In genomic region chr22:28772633-28773460, GRCh38 we compare ENCODE assay signal across 1 cellular context.
TF ChIP-seq lines count a peak whose summit lies in the region.

A gene with protein sequence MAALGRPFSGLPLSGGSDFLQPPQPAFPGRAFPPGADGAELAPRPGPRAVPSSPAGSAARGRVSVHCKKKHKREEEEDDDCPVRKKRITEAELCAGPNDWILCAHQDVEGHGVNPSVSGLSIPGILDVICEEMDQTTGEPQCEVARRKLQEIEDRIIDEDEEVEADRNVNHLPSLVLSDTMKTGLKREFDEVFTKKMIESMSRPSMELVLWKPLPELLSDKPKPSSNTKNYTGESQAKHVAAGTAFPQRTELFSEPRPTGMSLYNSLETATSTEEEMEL (plus strand): TSS chr22:28772695. CDS start chr22:28772850, 155 bp downstream.

TF ChIP-seq in HepG2, 621 proteins besides CTCF, POLR2A, EP300 and RAD21 (continued from another document and continues in another):
- TF ChIP-seq ZXDC (CRISPR knock-in tag; IDR thresholded peaks at IDR 0.05): no peak
- TF ChIP-seq, protein P1, sequence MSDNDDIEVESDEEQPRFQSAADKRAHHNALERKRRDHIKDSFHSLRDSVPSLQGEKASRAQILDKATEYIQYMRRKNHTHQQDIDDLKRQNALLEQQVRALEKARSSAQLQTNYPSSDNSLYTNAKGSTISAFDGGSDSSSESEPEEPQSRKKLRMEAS (IDR thresholded peaks at IDR 0.05): peak; percentile 96
- TF ChIP-seq ZNF737 (CRISPR knock-in tag; IDR thresholded peaks at IDR 0.05; ENCODE audit: borderline replicate concordance): no peak
- TF ChIP-seq SATB2 (CRISPR knock-in tag; IDR thresholded peaks at IDR 0.05): no peak
- TF ChIP-seq ZNF354B (CRISPR knock-in tag; IDR thresholded peaks at IDR 0.05): no peak
- no peak for TF ChIP-seq ZNF20 (CRISPR knock-in tag; IDR thresholded peaks at IDR 0.05)
- TF ChIP-seq ZNF775 (CRISPR knock-in tag; IDR thresholded peaks at IDR 0.05; ENCODE audit: borderline replicate concordance): no peak
- no peak; the same call in 1 of the 2 replicates for TF ChIP-seq ZNF724P (CRISPR knock-in tag; IDR thresholded peaks at IDR 0.05; ENCODE audit: borderline replicate concordance)
- no peak for TF ChIP-seq RBM22 (optimal IDR thresholded peaks at IDR 0.05; ENCODE audit: low read length)
- no peak for TF ChIP-seq ZSCAN29 (CRISPR knock-in tag; conservative IDR thresholded peaks at IDR 0.05)
- TF ChIP-seq, protein P2, sequence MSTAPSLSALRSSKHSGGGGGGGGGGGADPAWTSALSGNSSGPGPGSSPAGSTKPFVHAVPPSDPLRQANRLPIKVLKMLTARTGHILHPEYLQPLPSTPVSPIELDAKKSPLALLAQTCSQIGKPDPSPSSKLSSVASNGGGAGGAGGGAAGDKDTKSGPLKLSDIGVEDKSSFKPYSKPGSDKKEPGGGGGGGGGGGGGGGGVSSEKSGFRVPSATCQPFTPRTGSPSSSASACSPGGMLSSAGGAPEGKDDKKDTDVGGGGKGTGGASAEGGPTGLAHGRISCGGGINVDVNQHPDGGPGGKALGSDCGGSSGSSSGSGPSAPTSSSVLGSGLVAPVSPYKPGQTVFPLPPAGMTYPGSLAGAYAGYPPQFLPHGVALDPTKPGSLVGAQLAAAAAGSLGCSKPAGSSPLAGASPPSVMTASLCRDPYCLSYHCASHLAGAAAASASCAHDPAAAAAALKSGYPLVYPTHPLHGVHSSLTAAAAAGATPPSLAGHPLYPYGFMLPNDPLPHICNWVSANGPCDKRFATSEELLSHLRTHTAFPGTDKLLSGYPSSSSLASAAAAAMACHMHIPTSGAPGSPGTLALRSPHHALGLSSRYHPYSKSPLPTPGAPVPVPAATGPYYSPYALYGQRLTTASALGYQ (CRISPR knock-in tag; IDR thresholded peaks at IDR 0.05): no peak
- peak; percentile 80 for TF ChIP-seq ASH2L (IDR thresholded peaks at IDR 0.05; ENCODE audit: insufficient read length, low read depth, low read length)
- peak; percentile 19; the same call in 1 of the 2 replicates for TF ChIP-seq ZNF563 (CRISPR knock-in tag; IDR thresholded peaks at IDR 0.05)
- TF ChIP-seq, protein P3, sequence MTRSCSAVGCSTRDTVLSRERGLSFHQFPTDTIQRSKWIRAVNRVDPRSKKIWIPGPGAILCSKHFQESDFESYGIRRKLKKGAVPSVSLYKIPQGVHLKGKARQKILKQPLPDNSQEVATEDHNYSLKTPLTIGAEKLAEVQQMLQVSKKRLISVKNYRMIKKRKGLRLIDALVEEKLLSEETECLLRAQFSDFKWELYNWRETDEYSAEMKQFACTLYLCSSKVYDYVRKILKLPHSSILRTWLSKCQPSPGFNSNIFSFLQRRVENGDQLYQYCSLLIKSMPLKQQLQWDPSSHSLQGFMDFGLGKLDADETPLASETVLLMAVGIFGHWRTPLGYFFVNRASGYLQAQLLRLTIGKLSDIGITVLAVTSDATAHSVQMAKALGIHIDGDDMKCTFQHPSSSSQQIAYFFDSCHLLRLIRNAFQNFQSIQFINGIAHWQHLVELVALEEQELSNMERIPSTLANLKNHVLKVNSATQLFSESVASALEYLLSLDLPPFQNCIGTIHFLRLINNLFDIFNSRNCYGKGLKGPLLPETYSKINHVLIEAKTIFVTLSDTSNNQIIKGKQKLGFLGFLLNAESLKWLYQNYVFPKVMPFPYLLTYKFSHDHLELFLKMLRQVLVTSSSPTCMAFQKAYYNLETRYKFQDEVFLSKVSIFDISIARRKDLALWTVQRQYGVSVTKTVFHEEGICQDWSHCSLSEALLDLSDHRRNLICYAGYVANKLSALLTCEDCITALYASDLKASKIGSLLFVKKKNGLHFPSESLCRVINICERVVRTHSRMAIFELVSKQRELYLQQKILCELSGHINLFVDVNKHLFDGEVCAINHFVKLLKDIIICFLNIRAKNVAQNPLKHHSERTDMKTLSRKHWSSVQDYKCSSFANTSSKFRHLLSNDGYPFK (CRISPR knock-in tag; IDR thresholded peaks at IDR 0.05; ENCODE audit: borderline replicate concordance): no peak
- no peak for TF ChIP-seq BATF2 (CRISPR knock-in tag; IDR thresholded peaks at IDR 0.05)
- no peak for TF ChIP-seq ZBTB40 (IDR thresholded peaks at IDR 0.05)
- peak; percentile 47; the same call in 1 of the 2 replicates for TF ChIP-seq ZBTB40 (CRISPR knock-in tag; IDR thresholded peaks at IDR 0.05)
- TF ChIP-seq DMAP1 (CRISPR knock-in tag; IDR thresholded peaks at IDR 0.05): peak; percentile 49; the same call in 1 of the 2 replicates
- no peak for TF ChIP-seq ZNF407 (CRISPR knock-in tag; IDR thresholded peaks at IDR 0.05; ENCODE audit: not compliant biosample characterization)
- peak; percentile 67; the same call in 1 of the 2 replicates for TF ChIP-seq ZNF543 (CRISPR knock-in tag; IDR thresholded peaks at IDR 0.05)
- TF ChIP-seq CHD4 (IDR thresholded peaks at IDR 0.05; ENCODE audit: borderline replicate concordance, low read length): no peak
